Comparison of ENCODE assay signal across 8 cellular contexts in genomic region chr4:2262145-2262943, GRCh38. TPM values are rescaled to one million over a fixed set of nuclear protein-coding genes. Genes with fewer than 3 reads are reported as not detected.
DNase-seq lines count a peak whose midpoint lies in the region; ATAC-seq and TF ChIP-seq lines count a peak whose summit lies in the region.

No MANE protein-coding gene starts in this region.

- H3K36me3 Mint-ChIP-seq in central memory CD8-positive, alpha-beta T cell (ENCODE audit: insufficient read depth): peaks cover 25% of the 10 kb centered on the region

- H3K4me1 ChIP-seq in spleen: peaks cover 37 to 80% (median 62%) of the 10 kb centered on the region in 6 donors

- TF ChIP-seq CTCF in AG10803 (conservative IDR thresholded peaks at IDR 0.05; ENCODE audit: low read length): no peak
- peak in 2 of 11 experiments; percentile 11 to 17 for TF ChIP-seq CTCF in spleen (IDR thresholded peaks at IDR 0.05 in 8 of 11, conservative IDR thresholded peaks at IDR 0.05 in 3 of 11)

- TF ChIP-seq POLR2A in spleen (IDR thresholded peaks at IDR 0.05): peak in 2 of 3 donors; percentile 96 to 99

- H3K4me3 Mint-ChIP-seq in central memory CD8-positive, alpha-beta T cell: peak overlapping the region; percentile 75

- no peaks in the 10 kb centered on the region for H3K9me3 Mint-ChIP-seq in central memory CD8-positive, alpha-beta T cell

- intact Hi-C loops in spleen (cut with DNase I; ENCODE audit: low total_unique reads): loop anchor here (10.0 kb wide), 1 partner anchor 152 kb away; the partner anchor contains the start of genes CFAP99 and ZFYVE28

- peaks cover 0 to 30% (median 13%) of the 10 kb centered on the region in 6 donors for H3K36me3 ChIP-seq in spleen

- peak; percentile 100 for DNase-seq in AG10803 (ENCODE audit: low read depth)
- peak; percentile 91 for DNase-seq in NCI-H345 treated with DMSO at 0.1 percent for 48 hours (lab: John Stamatoyannopoulos, UW; ENCODE audit: unreplicated experiment)
- peak; percentile 95 for DNase-seq in activated CD4-positive, CD25-positive, alpha-beta regulatory T cell treated with anti-CD3 and anti-CD28 coated beads, Interleukin-2, amount 50 U/mL, for 16 hours (ENCODE audit: low read depth, low spot score)
- DNase-seq in central memory CD8-positive, alpha-beta T cell (ENCODE audit: low spot score in 2 of 2): peak; percentile 91 to 98
- peak; percentile 100 for DNase-seq in iris pigment epithelial cell (ENCODE audit: low read depth)
- peak; percentile 100 for DNase-seq in spleen

- H3K27ac Mint-ChIP-seq in central memory CD8-positive, alpha-beta T cell (ENCODE audit: low read depth): peak overlapping the region; percentile 76

- peak overlapping the region; percentile 91 to 100 (median 98) for H3K27ac ChIP-seq in spleen

- no peaks in the 10 kb centered on the region for H3K27me3 Mint-ChIP-seq in central memory CD8-positive, alpha-beta T cell

- H3K4me3 ChIP-seq in AG10803 (ENCODE audit: low read length) (peak overlapping the region; percentile 70), spleen (peak overlapping the region; percentile 56 to 99 (median 97))

- H3K27me3 ChIP-seq in spleen (replicated peaks in 1 of 7): no peaks in the 10 kb centered on the region

- ATAC-seq in GM19035 (IDR thresholded peaks at IDR 0.05; ENCODE audit: unreplicated experiment) (peak; percentile 88), HG03342 (IDR thresholded peaks at IDR 0.05; ENCODE audit: unreplicated experiment) (peak; percentile 91)
- ATAC-seq in central memory CD8-positive, alpha-beta T cell (replicated peaks; ENCODE audit: extremely low read depth, poor library complexity, severe bottlenecking): peak; percentile 93

- WGBS in spleen, 5 donors: 0 to 1% (median 1%) methylated on average over 22 to 98 of the region's 98 CpGs

- H3K4me1 Mint-ChIP-seq in central memory CD8-positive, alpha-beta T cell: no peaks in the 10 kb centered on the region

- H3K9me3 ChIP-seq in spleen: no peaks in the 10 kb centered on the region

RNA-seq across cellular contexts. Expression of gene MXD4, which starts 0.4 kb away (rescaled TPM):
- 100 to 1,000 TPM in 5 of 7 donors, 10 to 100 TPM in 2; 51.8 to 128 (median 112) TPM for total RNA-seq in spleen
- polyA plus RNA-seq in spleen: 100 to 1,000 TPM in 1 of 3 donors, 10 to 100 TPM in 2; 36.0 to 103 (median 38.4) TPM

RNA-seq across cellular contexts. Expression of gene HAUS3, which starts 20.4 kb away (rescaled TPM):
- 10 to 100 TPM; 16.2 to 22.4 (median 19.2) TPM for total RNA-seq in spleen
- polyA plus RNA-seq in spleen: 10 to 100 TPM; 10.3 to 15.0 (median 13.0) TPM

RNA-seq across cellular contexts. Expression of gene POLN, which starts 20.4 kb away (rescaled TPM):
- 1 to 10 TPM; 1.9 to 3.5 (median 2.9) TPM for total RNA-seq in spleen
- 1 to 10 TPM; 1.2 to 1.5 (median 1.5) TPM for polyA plus RNA-seq in spleen

Comparison
In these comparisons a context has a peak if more than half of its experiments do, and no peak if none do; other contexts are left out.
1. Peak in every context shown above with its lines: DNase-seq, ATAC-seq, H3K4me3 ChIP-seq and H3K27ac ChIP-seq.